Comparison of ENCODE assay signal across 8 cellular contexts in the genomic region with DNA sequence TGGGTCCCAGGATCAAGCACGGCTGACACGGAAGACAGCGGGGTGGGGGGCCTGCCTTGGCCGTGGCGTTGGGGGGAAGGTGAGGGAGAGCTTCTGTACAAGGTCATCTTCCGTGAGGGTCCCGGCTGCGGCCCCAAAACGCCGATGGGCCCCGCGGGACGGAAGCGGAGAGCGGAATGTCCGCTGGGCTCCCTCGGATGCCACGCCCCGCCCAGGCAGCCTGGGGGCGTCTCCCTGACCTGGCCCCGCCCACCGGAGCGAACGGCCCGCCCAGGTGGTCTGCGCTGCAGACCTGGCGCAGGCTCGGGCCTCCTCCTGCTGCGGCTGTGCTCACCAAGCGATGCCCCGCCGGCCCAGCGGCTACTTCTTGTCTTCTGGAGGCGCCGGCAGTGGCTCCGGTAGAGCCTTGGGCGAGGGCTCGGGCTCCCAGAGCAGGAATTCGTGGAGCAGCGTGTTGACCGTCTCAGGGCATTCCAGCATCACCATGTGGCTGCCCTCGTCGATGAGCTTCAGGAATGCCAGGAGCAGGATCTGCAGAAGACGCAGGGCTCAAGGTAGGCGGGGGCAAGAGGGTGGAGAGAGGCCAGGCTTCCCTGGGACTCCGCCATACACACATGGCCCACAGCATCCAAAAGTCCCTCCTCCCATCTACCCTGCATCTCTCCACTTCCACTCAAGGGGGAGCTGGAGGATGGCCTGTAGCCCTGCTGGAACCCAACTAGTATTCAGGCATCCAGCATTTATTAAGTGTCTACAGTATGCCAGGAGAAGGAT. TPM values are rescaled to one million over a fixed set of nuclear protein-coding genes. Genes with fewer than 3 reads are reported as not detected.
A peak's percentile ranks its signal among the peaks of the same experiment; 100 is the strongest.
DNase-seq lines count a peak whose midpoint lies in the region; ATAC-seq and TF ChIP-seq lines count a peak whose summit lies in the region.

No MANE protein-coding gene starts in this region.

- H3K36me3 ChIP-seq in neuron (ENCODE audit: insufficient read depth, low read length) (peaks cover 3% of the 10 kb centered on the region), testis (ENCODE audit: low read depth, missing control alignments) (no peaks in the 10 kb centered on the region)

- POLR2A ChIA-PET in AG04450 (lab: Yijun Ruan, JAX), result interaction anchor here (0.7 to 1.6 kb wide), 6 partner anchors 12 to 179 kb away, joined by 3 to 11 read pairs (median 4); a partner anchor contains a TSS

- peaks cover 8% of the 10 kb centered on the region for H3K4me1 Mint-ChIP-seq in activated T-helper 2 cell treated with anti-CD3 and anti-CD28 coated beads, Interferon-gamma antibody, Interleukin-2, Interleukin-4, amounts not matched to agents 10 μg/mL and 5 μg/mL and 100 μg/mL, durations not matched to agents 14 hours and 24 hours and 36 hours (ENCODE audit: low read depth)

- peak; percentile 59 for TF ChIP-seq POLR2A in GM18526 (IDR thresholded peaks at IDR 0.05; ENCODE audit: extremely low read depth, insufficient read length)
- TF ChIP-seq POLR2A in testis (IDR thresholded peaks at IDR 0.05), result no peak

- TF ChIP-seq CTCF in AG04450 (IDR thresholded peaks at IDR 0.05; ENCODE audit: low read depth, low read length), result peak; percentile 75
- peak; percentile 85 for TF ChIP-seq CTCF in fibroblast of villous mesenchyme (IDR thresholded peaks at IDR 0.05; ENCODE audit: insufficient read depth, low read depth, low read length)
- TF ChIP-seq CTCF in testis (IDR thresholded peaks at IDR 0.05), result peak in 2 of 3 experiments; percentile 15 to 17

- H3K4me3 ChIP-seq in AG04450 (ENCODE audit: low read depth, low read length) (peak overlapping the region; percentile 63), fibroblast of villous mesenchyme (ENCODE audit: low read depth, low read length) (peak overlapping the region; percentile 66), neuron (ENCODE audit: low read length) (peak overlapping the region; percentile 43), testis (peak overlapping the region in 1 of 2 donors; percentile 33)

- no peak overlapping the region for H2AFZ ChIP-seq in neuron (ENCODE audit: low read depth, low read length)

- no peaks in the 10 kb centered on the region for H3K27me3 ChIP-seq in AG04450 (ENCODE audit: control insufficient read depth, insufficient read depth, low read length)
- no peaks in the 10 kb centered on the region for H3K27me3 ChIP-seq in neuron (ENCODE audit: insufficient read depth, low read length)
- no peaks in the 10 kb centered on the region for H3K27me3 ChIP-seq in testis

- peak overlapping the region; percentile 78 for H3K27ac Mint-ChIP-seq in activated T-helper 2 cell treated with anti-CD3 and anti-CD28 coated beads, Interferon-gamma antibody, Interleukin-2, Interleukin-4, amounts not matched to agents 10 μg/mL and 5 μg/mL and 100 μg/mL, durations not matched to agents 14 hours and 24 hours and 36 hours

- no peaks in the 10 kb centered on the region for H3K9me3 Mint-ChIP-seq in activated T-helper 2 cell treated with anti-CD3 and anti-CD28 coated beads, Interferon-gamma antibody, Interleukin-2, Interleukin-4, amounts not matched to agents 10 μg/mL and 5 μg/mL and 100 μg/mL, durations not matched to agents 14 hours and 24 hours and 36 hours

- H3K9me3 ChIP-seq in AG04450 (ENCODE audit: control insufficient read depth, insufficient read depth, low read length) (peaks cover 6% of the 10 kb centered on the region), neuron (ENCODE audit: low read length) (peaks cover 5% of the 10 kb centered on the region), testis (no peaks in the 10 kb centered on the region)

- H3K36me3 Mint-ChIP-seq in activated T-helper 2 cell treated with anti-CD3 and anti-CD28 coated beads, Interferon-gamma antibody, Interleukin-2, Interleukin-4, amounts not matched to agents 10 μg/mL and 5 μg/mL and 100 μg/mL, durations not matched to agents 14 hours and 24 hours and 36 hours (ENCODE audit: low read depth), result peaks cover 11% of the 10 kb centered on the region

- intact Hi-C loops in activated T-helper 2 cell treated with anti-CD3 and anti-CD28 coated beads, Interferon-gamma antibody, Interleukin-2, Interleukin-4, amounts not matched to agents 10 μg/mL and 5 μg/mL and 100 μg/mL, durations not matched to agents 14 hours and 24 hours and 36 hours (cut with micrococcal nuclease), result loop anchor here (1.0 to 5.0 kb wide), 3 partner anchors 13 to 94 kb away; a partner anchor contains a TSS
- intact Hi-C loops in testis (cut with DNase I; ENCODE audit: low total_unique reads), result no loop called here

- peak; percentile 59 for DNase-seq in AG04450 (ENCODE audit: low read depth, low spot score)
- peak; percentile 91 for DNase-seq in RPMI7951 (ENCODE audit: low read depth)
- DNase-seq in activated T-helper 2 cell treated with anti-CD3 and anti-CD28 coated beads, Interferon-gamma antibody, Interleukin-2, Interleukin-4, amounts not matched to agents 10 μg/mL and 5 μg/mL and 100 μg/mL, durations not matched to agents 14 hours and 24 hours and 36 hours (ENCODE audit: low spot score), result peak; percentile 74
- peak; percentile 89 for DNase-seq in fibroblast of villous mesenchyme (ENCODE audit: low read depth)
- peak; percentile 53 for DNase-seq in testis

- CTCF ChIA-PET in AG04450 (lab: Charles Lee), result interaction anchor here (0.6 to 3.3 kb wide), 9 partner anchors 10 to 687 kb away, joined by 3 to 16 read pairs (median 3); a partner anchor contains a TSS

- peak; percentile 81 for ATAC-seq in HG03108 (IDR thresholded peaks at IDR 0.05; ENCODE audit: unreplicated experiment)

- WGBS in testis, 2 donors, result 43% methylated on average over 6 to 36 of the region's 46 CpGs

- peak overlapping the region; percentile 87 for H3K4me3 Mint-ChIP-seq in activated T-helper 2 cell treated with anti-CD3 and anti-CD28 coated beads, Interferon-gamma antibody, Interleukin-2, Interleukin-4, amounts not matched to agents 10 μg/mL and 5 μg/mL and 100 μg/mL, durations not matched to agents 14 hours and 24 hours and 36 hours (ENCODE audit: low read depth)

- H3K27ac ChIP-seq in AG04450 (ENCODE audit: low read depth, low read length) (peak overlapping the region; percentile 81), testis (no peak overlapping the region)

- no peaks in the 10 kb centered on the region for H3K4me1 ChIP-seq in neuron (ENCODE audit: insufficient read depth, low read length)
- H3K4me1 ChIP-seq in testis, result no peaks in the 10 kb centered on the region

- no peaks in the 10 kb centered on the region for H3K27me3 Mint-ChIP-seq in activated T-helper 2 cell treated with anti-CD3 and anti-CD28 coated beads, Interferon-gamma antibody, Interleukin-2, Interleukin-4, amounts not matched to agents 10 μg/mL and 5 μg/mL and 100 μg/mL, durations not matched to agents 14 hours and 24 hours and 36 hours (ENCODE audit: low read depth)

RNA-seq across cellular contexts. Expression of a gene that starts 10.7 kb away (rescaled TPM):
- polyA plus RNA-seq in AG04450 (2011; rRNA removed) (6.1 and 8.6 TPM in 2 replicates), testis (ENCODE audit: insufficient read depth, low read depth, low replicate concordance) (70.7 TPM)
- 5.2 and 6.4 TPM in 2 replicates for polyA minus RNA-seq in AG04450 (2011; rRNA and poly(A)+ RNA removed)
- 16.5 and 17.9 TPM in 2 replicates for total RNA-seq in RPMI7951 (2014; rRNA removed; shearing (Covaris generic))
- 9.9 and 10.9 TPM in 2 replicates for total RNA-seq in activated T-helper 2 cell treated with anti-CD3 and anti-CD28 coated beads, Interferon-gamma antibody, Interleukin-2, Interleukin-4, amounts not matched to agents 10 μg/mL and 5 μg/mL and 100 μg/mL, durations not matched to agents 14 hours and 24 hours and 36 hours
- total RNA-seq in fibroblast of villous mesenchyme (13.8 and 15.5 TPM in 2 replicates), testis (10 to 100 TPM; 27.1 to 49.1 TPM)

RNA-seq across cellular contexts. Expression of a gene that starts 10.8 kb away (rescaled TPM):
- polyA plus RNA-seq in AG04450 (2011; rRNA removed) (0.33 and 0.36 TPM in 2 replicates), testis (ENCODE audit: insufficient read depth, low read depth, low replicate concordance) (0.45 TPM)
- 0.32 and 0.43 TPM in 2 replicates for polyA minus RNA-seq in AG04450 (2011; rRNA and poly(A)+ RNA removed)
- total RNA-seq in RPMI7951 (2014; rRNA removed; shearing (Covaris generic)), result 1.2 and 1.3 TPM in 2 replicates
- total RNA-seq in activated T-helper 2 cell treated with anti-CD3 and anti-CD28 coated beads, Interferon-gamma antibody, Interleukin-2, Interleukin-4, amounts not matched to agents 10 μg/mL and 5 μg/mL and 100 μg/mL, durations not matched to agents 14 hours and 24 hours and 36 hours, result 19.8 and 20.4 TPM in 2 replicates
- total RNA-seq in fibroblast of villous mesenchyme (0.32 and 0.86 TPM in 2 replicates), testis (1 to 10 TPM; 3.1 to 5.3 TPM)

RNA-seq across cellular contexts. Expression of a gene that starts 13.2 kb away (rescaled TPM):
- polyA plus RNA-seq in AG04450 (2011; rRNA removed) (23.2 and 24.3 TPM in 2 replicates), testis (ENCODE audit: insufficient read depth, low read depth, low replicate concordance) (126 TPM)
- 6.3 and 8.6 TPM in 2 replicates for polyA minus RNA-seq in AG04450 (2011; rRNA and poly(A)+ RNA removed)
- 77.3 and 79.5 TPM in 2 replicates for total RNA-seq in RPMI7951 (2014; rRNA removed; shearing (Covaris generic))
- total RNA-seq in activated T-helper 2 cell treated with anti-CD3 and anti-CD28 coated beads, Interferon-gamma antibody, Interleukin-2, Interleukin-4, amounts not matched to agents 10 μg/mL and 5 μg/mL and 100 μg/mL, durations not matched to agents 14 hours and 24 hours and 36 hours, result 92.0 and 95.7 TPM in 2 replicates
- total RNA-seq in fibroblast of villous mesenchyme (29.8 and 32.2 TPM in 2 replicates), testis (100 to 1,000 TPM; 180 to 206 TPM)

RNA-seq across cellular contexts. Expression of a gene that starts 16.9 kb away (rescaled TPM):
- polyA plus RNA-seq in AG04450 (2011; rRNA removed) (38.7 and 40.7 TPM in 2 replicates), testis (ENCODE audit: insufficient read depth, low read depth, low replicate concordance) (123 TPM)
- polyA minus RNA-seq in AG04450 (2011; rRNA and poly(A)+ RNA removed), result 18.2 and 27.8 TPM in 2 replicates
- 20.2 and 25.9 TPM in 2 replicates for total RNA-seq in RPMI7951 (2014; rRNA removed; shearing (Covaris generic))
- total RNA-seq in activated T-helper 2 cell treated with anti-CD3 and anti-CD28 coated beads, Interferon-gamma antibody, Interleukin-2, Interleukin-4, amounts not matched to agents 10 μg/mL and 5 μg/mL and 100 μg/mL, durations not matched to agents 14 hours and 24 hours and 36 hours, result 37.1 and 39.2 TPM in 2 replicates
- total RNA-seq in fibroblast of villous mesenchyme (14.8 and 16.8 TPM in 2 replicates), testis (10 to 100 TPM; 46.4 to 55.5 TPM)

RNA-seq across cellular contexts. Expression of a gene that starts 25.2 kb away (rescaled TPM):
- polyA plus RNA-seq in AG04450 (2011; rRNA removed) (92.0 and 98.6 TPM in 2 replicates), testis (ENCODE audit: insufficient read depth, low read depth, low replicate concordance) (110 TPM)
- 32.7 and 41.8 TPM in 2 replicates for polyA minus RNA-seq in AG04450 (2011; rRNA and poly(A)+ RNA removed)
- 132 and 133 TPM in 2 replicates for total RNA-seq in RPMI7951 (2014; rRNA removed; shearing (Covaris generic))
- 122 and 123 TPM in 2 replicates for total RNA-seq in activated T-helper 2 cell treated with anti-CD3 and anti-CD28 coated beads, Interferon-gamma antibody, Interleukin-2, Interleukin-4, amounts not matched to agents 10 μg/mL and 5 μg/mL and 100 μg/mL, durations not matched to agents 14 hours and 24 hours and 36 hours
- total RNA-seq in fibroblast of villous mesenchyme (101 and 124 TPM in 2 replicates), testis (10 to 100 TPM; 93.2 to 95.4 TPM)

Comparison
In these comparisons a context has a peak if more than half of its experiments do, and no peak if none do; other contexts are left out.
1. CTCF ChIP-seq: peak in every context shown above with its lines; median percentile 85 in fibroblast of villous mesenchyme; 75 in AG04450; 16 in testis.